In genomic region chr6:125002090-125002741, GRCh38 we compare ENCODE assay signal across 11 cellular contexts. TPM values are rescaled to one million over a fixed set of nuclear protein-coding genes. Genes with fewer than 3 reads are reported as not detected.
DNase-seq lines count a peak whose midpoint lies in the region; ATAC-seq, FAIRE-seq and TF ChIP-seq lines count a peak whose summit lies in the region.
"Had no signal": no experiment of that assay in that cellular context is flagged by ENCODE, and none has a peak within 500 bp of the region (broad histone marks: within the 10 kb centered on the region; RNA-seq: fewer than 3 reads in every experiment).

No MANE protein-coding gene starts in this region.

- no peak for TF ChIP-seq EP300 in H1 (IDR thresholded peaks at IDR 0.05; ENCODE audit: borderline replicate concordance in 1 of 2, low read depth in 2 of 2, low read length in 2 of 2)

- H3K4ac ChIP-seq in H1 (replicated peaks; ENCODE audit: insufficient read length, low read depth, low read length): no peak overlapping the region

- peaks cover 45% of the 10 kb centered on the region for H3K4me1 ChIP-seq in A673 (ENCODE audit: insufficient read depth, low read length, poor library complexity, severe bottlenecking)
- H3K4me1 ChIP-seq in H1 (replicated peaks in 1 of 4; ENCODE audit: control insufficient read depth in 3 of 4, insufficient read depth in 4 of 4, low read length in 3 of 4): peaks cover 0 to 5% (median 1%) of the 10 kb centered on the region in 4 experiments; a peak in 2 of 7 replicates
- no peaks in the 10 kb centered on the region for H3K4me1 ChIP-seq in prostate gland (replicated peaks)

- H3K27me3 ChIP-seq in A673 (replicated peaks; ENCODE audit: insufficient read depth, low read depth, low read length, poor library complexity) (no peaks in the 10 kb centered on the region), H1 (replicated peaks in 1 of 4; ENCODE audit: control insufficient read depth in 3 of 4, extremely low read depth in 1 of 4, insufficient read depth in 3 of 4, low read length in 3 of 4) (no peaks in the 10 kb centered on the region), prostate gland (replicated peaks; ENCODE audit: insufficient read depth) (no peaks in the 10 kb centered on the region)

- H2AFZ ChIP-seq in H1 (ENCODE audit: low read length): no peak overlapping the region

- no peak overlapping the region for H2BK15ac ChIP-seq in H1 (ENCODE audit: low read length)

- H3K9me3 ChIP-seq in A673 (ENCODE audit: low read depth, low read length, poor library complexity, severe bottlenecking) (no peaks in the 10 kb centered on the region), H1 (ENCODE audit: insufficient read depth in 2 of 2, low read depth in 1 of 2, low read length in 1 of 2) (no peaks in the 10 kb centered on the region), prostate gland (no peaks in the 10 kb centered on the region)

- DNase-seq in A673 (ENCODE audit: low spot score): peak; percentile 65
- peak; percentile 78 for DNase-seq in LHCN-M2 (ENCODE audit: low read depth)
- no peak for DNase-seq in H1 (ENCODE audit: low read depth in 1 of 2, low spot score in 2 of 2)
- DNase-seq in myocyte (ENCODE audit: low read depth): peak; percentile 89
- DNase-seq in prostate gland (ENCODE audit: low spot score): no peak
- no peak for DNase-seq in nucleus accumbens (lab: John Stamatoyannopoulos, UW)
- DNase-seq in DMS79 (lab: John Stamatoyannopoulos, UW): no peak
- DNase-seq: activated naive CD4-positive, alpha-beta T cell treated with anti-CD3 and anti-CD28 coated beads, Interleukin-2, amount 10 ng/mL, durations not matched to agents 7 days and 5 days had no signal

- H2BK12ac ChIP-seq in H1 (ENCODE audit: low read depth, low read length): no peak overlapping the region

- intact Hi-C loops in A673 (cut with micrococcal nuclease; ENCODE audit: unreplicated experiment): no loop called here
- intact Hi-C loops in prostate gland (cut with DNase I): no loop called here

- no peaks in the 10 kb centered on the region; the same call in 1 of the 2 replicates for H3K79me1 ChIP-seq in H1 (ENCODE audit: low read depth, low read length)

- no peak overlapping the region for H3K9ac ChIP-seq in H1 (replicated peaks in 1 of 4; ENCODE audit: extremely low read depth in 1 of 4, low read depth in 3 of 4, low read length in 3 of 4)

- no peak overlapping the region for H2AK5ac ChIP-seq in H1 (ENCODE audit: low read depth, low read length)

- H3K4me3 ChIP-seq in A673 (ENCODE audit: low read depth, low read length, poor library complexity, severe bottlenecking): peak overlapping the region; percentile 25
- H3K4me3 ChIP-seq in H1 (ENCODE audit: extremely low read depth in 1 of 4, insufficient read depth in 2 of 4, low read depth in 3 of 4, low read length in 4 of 4): no peak overlapping the region
- H3K4me3 ChIP-seq in prostate gland: no peak overlapping the region

- H2BK120ac ChIP-seq in H1 (replicated peaks; ENCODE audit: low read depth, low read length): no peak overlapping the region

- H3K27ac ChIP-seq in A673 (ENCODE audit: low read depth, low read length, poor library complexity, severe bottlenecking) (peak overlapping the region; percentile 75), H1 (ENCODE audit: low read depth, low read length) (no peak overlapping the region), prostate gland (no peak overlapping the region)
- H3K27ac ChIP-seq: C4-2B had no signal

- WGBS in H1 (ENCODE audit: extremely low coverage in 1 of 2, insufficient coverage in 1 of 2, insufficient read length in 1 of 2, insufficient replicate concordance in 2 of 2, low coverage in 1 of 2, low lambda C conversion rate in 2 of 2, missing lambda C conversion rate in 1 of 2), 2 experiments: 87% methylated on average over 11 of the region's 11 CpGs; no CpG with 5 or more reads in 1 of the 2 experiments
- WGBS in prostate gland: 71% methylated on average over 11 of the region's 11 CpGs

- H4K5ac ChIP-seq in H1 (ENCODE audit: insufficient read length, low read depth, low read length): no peak overlapping the region

- no peak for TF ChIP-seq CTCF in A673 (conservative IDR thresholded peaks at IDR 0.05; ENCODE audit: low read depth, low read length)
- TF ChIP-seq CTCF in H1 (IDR thresholded peaks at IDR 0.05; ENCODE audit: control extremely low read depth in 1 of 3, insufficient read depth in 1 of 3, low read depth in 1 of 3, low read length in 3 of 3): no peak
- TF ChIP-seq CTCF in prostate gland (IDR thresholded peaks at IDR 0.05): no peak

- no peaks in the 10 kb centered on the region for H3K79me2 ChIP-seq in H1 (ENCODE audit: control insufficient read depth in 1 of 2, insufficient read depth in 2 of 2, low read length in 2 of 2)

- ATAC-seq in HG03442 (IDR thresholded peaks at IDR 0.05; ENCODE audit: unreplicated experiment): no peak

- no TSS peak for BruUV-seq in A673 (replicated peaks; lab: Mats Ljungman, UMichigan)

- TF ChIP-seq POLR2A in H1 (IDR thresholded peaks at IDR 0.05; ENCODE audit: control extremely low read depth in 1 of 2, low read depth in 2 of 2, low read length in 2 of 2): no peak
- no peak for TF ChIP-seq POLR2A in prostate gland (IDR thresholded peaks at IDR 0.05)

- no peak overlapping the region for H3K23ac ChIP-seq in H1 (ENCODE audit: insufficient read length)

- no peak overlapping the region for H3K56ac ChIP-seq in H1 (replicated peaks; ENCODE audit: insufficient read length, low read depth, low read length)

- no peak overlapping the region for H2BK20ac ChIP-seq in H1 (ENCODE audit: low read length)

- H3K14ac ChIP-seq in H1 (ENCODE audit: insufficient read length): no peak overlapping the region

- H2BK5ac ChIP-seq in H1 (ENCODE audit: low read depth, low read length): no peak overlapping the region

- POLR2A ChIA-PET in A673 (lab: Charles Lee; ENCODE audit: low non-redundant PET) (no interaction called here), H1 (lab: Charles Lee; ENCODE audit: partially characterized antibody) (interaction anchor here (1.1 kb wide), 1 partner anchor 39 kb away, joined by 3 read pairs; no protein-coding TSS in a partner anchor)

- no peaks in the 10 kb centered on the region for H4K20me1 ChIP-seq in H1 (replicated peaks in 1 of 2; ENCODE audit: control insufficient read depth in 1 of 2, insufficient read depth in 2 of 2, low read length in 2 of 2)

- no peak for FAIRE-seq in H1 (lab: Jason Lieb, UNC)
- FAIRE-seq: TTC549 had no signal

- no peak for TF ChIP-seq RAD21 in H1 (IDR thresholded peaks at IDR 0.05 in 1 of 2, conservative IDR thresholded peaks at IDR 0.05 in 1 of 2; ENCODE audit: low read depth in 2 of 2, low read length in 2 of 2)

- H4K8ac ChIP-seq in H1 (ENCODE audit: extremely low read depth, insufficient read depth, low read length): no peak overlapping the region

- no peak overlapping the region for H4K91ac ChIP-seq in H1 (replicated peaks; ENCODE audit: insufficient read length, low read length)

- no peaks in the 10 kb centered on the region for H3K23me2 ChIP-seq in H1 (ENCODE audit: low read depth, low read length)

- H3K36me3 ChIP-seq in A673 (ENCODE audit: insufficient read depth, low read length, poor library complexity, severe bottlenecking) (peaks cover 4% of the 10 kb centered on the region), H1 (ENCODE audit: control insufficient read depth in 2 of 4, insufficient read depth in 4 of 4, low read length in 3 of 4) (no peaks in the 10 kb centered on the region), prostate gland (no peaks in the 10 kb centered on the region)

- H3K4me2 ChIP-seq in H1 (ENCODE audit: insufficient read depth in 1 of 2, low read depth in 2 of 2, low read length in 2 of 2): no peak overlapping the region

- no peak overlapping the region for H3K18ac ChIP-seq in H1 (ENCODE audit: extremely low read depth, low read length)

- CTCF ChIA-PET in A673 (lab: Charles Lee): no interaction called here
- CTCF ChIA-PET in H1 (lab: Charles Lee; ENCODE audit: partially characterized antibody): interaction anchor here (1.1 kb wide), 1 partner anchor 18 kb away, joined by 3 read pairs; no protein-coding TSS in a partner anchor

TF ChIP-seq in H1, 55 proteins besides CTCF, POLR2A, EP300 and RAD21:
- TF ChIP-seq ATF3 (IDR thresholded peaks at IDR 0.05; ENCODE audit: insufficient read depth, low read depth, low read length): no peak
- TF ChIP-seq TEAD4 (IDR thresholded peaks at IDR 0.05; ENCODE audit: low read depth, low read length): peak; percentile 31; the same call in 1 of the 2 replicates

RNA-seq across cellular contexts. Expression of gene RNF217, which starts 40.0 kb away (rescaled TPM):
- total RNA-seq in A673 (2021) (18.9 and 20.6 TPM in 2 replicates), LHCN-M2 (2014; rRNA removed) (10.5 and 11.3 TPM in 2 replicates), myocyte (31.3 and 34.2 TPM in 2 replicates), prostate gland (10 to 100 TPM; 12.1 to 24.3 TPM)
- polyA plus RNA-seq in LHCN-M2 (2012): 7.6 TPM
- 8.9 and 12.0 TPM in 2 replicates for total RNA-seq in H1 (2021; fragmentation: NEBNext Ultra II Directional; extraction: Animal tissue kit (Norgen Biotek cat#: 25700))
- polyA plus RNA-seq in H1 (2011; rRNA removed): 1.7 and 2.0 TPM in 2 replicates
- 1.8 TPM for polyA plus RNA-seq in H1 (2011; cell fraction: cytosol; rRNA removed)
- polyA plus RNA-seq in H1 (2011; cell fraction: nucleus; rRNA removed): 4.3 TPM
- 1.7 to 4.6 TPM (median 2.8 TPM) in 4 replicates for polyA plus RNA-seq in H1 (2012, experiment 1 of 2)
- 0.46 TPM for polyA plus RNA-seq in H1 (2012, experiment 2 of 2)
- polyA plus RNA-seq in H1 (2013, experiment 1 of 2): 3.6 TPM
- polyA plus RNA-seq in H1 (2013, experiment 2 of 2): 3.6 TPM
- 16.0 and 18.2 TPM in 2 replicates for polyA minus RNA-seq in H1 (2011; rRNA and poly(A)+ RNA removed)
- polyA minus RNA-seq in H1 (2011; cell fraction: cytosol; rRNA and poly(A)+ RNA removed): 9.1 TPM
- 20.9 TPM for polyA minus RNA-seq in H1 (2011; cell fraction: nucleus; rRNA and poly(A)+ RNA removed)
- 15.6 TPM for polyA plus RNA-seq in myocyte (2012)

Comparison
In these comparisons a context has a peak if more than half of its experiments do, and no peak if none do; other contexts are left out.
1. DNase-seq: peak in A673 (single experiment), LHCN-M2 (single experiment) and myocyte (single experiment); none in H1 (0 of 2), prostate gland (single experiment), nucleus accumbens (0 of 56) and DMS79 (single experiment).